Comparison of ENCODE assay signal across 29 cellular contexts in the genomic region with DNA sequence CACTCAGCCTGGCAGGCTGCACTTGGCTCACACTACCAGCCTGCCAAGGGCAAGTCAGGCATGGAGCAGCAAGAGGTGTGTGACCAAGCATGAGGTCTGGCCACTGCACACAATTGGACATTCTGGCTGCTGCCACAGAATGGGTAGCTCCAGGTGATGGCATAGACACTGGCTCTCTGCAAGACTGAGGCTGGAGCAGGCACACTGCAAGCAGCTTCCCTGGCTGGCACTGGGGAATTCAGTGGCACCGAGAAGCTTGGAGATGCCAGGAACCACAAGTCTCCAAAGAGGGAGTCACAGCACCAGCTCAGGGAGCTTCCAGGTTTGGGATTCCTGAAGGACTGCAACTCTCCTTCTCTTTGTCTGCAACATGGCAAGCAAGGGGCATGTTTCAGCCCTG. TPM values are rescaled to one million over a fixed set of nuclear protein-coding genes. Genes with fewer than 3 reads are reported as not detected.
A peak's percentile ranks its signal among the peaks of the same experiment; 100 is the strongest.
DNase-seq lines count a peak whose midpoint lies in the region; ATAC-seq, FAIRE-seq and TF ChIP-seq lines count a peak whose summit lies in the region.
"Had no signal": no experiment of that assay in that cellular context is flagged by ENCODE, and none has a peak within 500 bp of the region (broad histone marks: within the 10 kb centered on the region; RNA-seq: fewer than 3 reads in every experiment).

No MANE protein-coding gene starts in this region.

- intact Hi-C loops in cardiac septum (cut with DNase I) (no loop called here), kidney (cut with DNase I) (no loop called here), sciatic nerve (cut with DNase I) (no loop called here)

- no peak overlapping the region for H3K9ac ChIP-seq in kidney (ENCODE audit: low read length in 2 of 2)
- H3K9ac ChIP-seq: BLaER1 had no signal

- H3K4me3 ChIP-seq in right atrium auricular region (no peak overlapping the region), kidney (ENCODE audit: low read length in 2 of 2) (no peak overlapping the region)
- H3K4me3 ChIP-seq: BLaER1, GM23338, HAP-1 had no signal

- H3K4me1 ChIP-seq in right atrium auricular region (no peaks in the 10 kb centered on the region), kidney (ENCODE audit: control insufficient read depth in 1 of 2, insufficient read depth in 1 of 2, low read depth in 1 of 2, low read length in 2 of 2) (no peaks in the 10 kb centered on the region)
- H3K4me1 ChIP-seq: BLaER1, HAP-1 had no signal

- H3K36me3 ChIP-seq in right atrium auricular region (no peaks in the 10 kb centered on the region), kidney (ENCODE audit: control insufficient read depth in 1 of 2, insufficient read depth in 2 of 2, low read length in 2 of 2) (no peaks in the 10 kb centered on the region)
- H3K36me3 ChIP-seq: HAP-1 had no signal

- H3K4me3 Mint-ChIP-seq in stimulated activated memory B cell treated with anti-CD40 and anti-IgM and Interleukin-4, amounts not matched to agents 10 μg/mL and 1 μg/mL and 100 μg/mL, for 72 hours, result no peak overlapping the region
- H3K4me3 Mint-ChIP-seq: B cell; CD8-positive, alpha-beta T cell; GM23338; HFFc6 had no signal

- H3K27me3 ChIP-seq in right atrium auricular region, result no peaks in the 10 kb centered on the region
- H3K27me3 ChIP-seq: BLaER1 had no signal

- no peak overlapping the region for H3K27ac Mint-ChIP-seq in stimulated activated memory B cell treated with anti-CD40 and anti-IgM and Interleukin-4, amounts not matched to agents 10 μg/mL and 1 μg/mL and 100 μg/mL, for 72 hours
- H3K27ac Mint-ChIP-seq: B cell; CD4-positive, CD25-positive, alpha-beta regulatory T cell; CD8-positive, alpha-beta T cell; GM23338; HFFc6 had no signal

- H3K27me3 Mint-ChIP-seq in stimulated activated memory B cell treated with anti-CD40 and anti-IgM and Interleukin-4, amounts not matched to agents 10 μg/mL and 1 μg/mL and 100 μg/mL, for 72 hours, result peaks cover 19% of the 10 kb centered on the region
- H3K27me3 Mint-ChIP-seq: CD4-positive, CD25-positive, alpha-beta regulatory T cell had no signal

- no peak for FAIRE-seq in kidney (lab: Jason Lieb, UNC)
- FAIRE-seq: A204.1, D721Med, GM12891, GM18507, H54 had no signal

- peak; percentile 26 for ATAC-seq in sciatic nerve
- ATAC-seq in stimulated activated memory B cell treated with anti-CD40 and anti-IgM and Interleukin-4, amounts not matched to agents 10 μg/mL and 1 μg/mL and 100 μg/mL, for 72 hours, result peak; percentile 39
- ATAC-seq in GM19035 (IDR thresholded peaks at IDR 0.05; ENCODE audit: unreplicated experiment), result no peak
- ATAC-seq: CD8-positive, alpha-beta T cell; GM23338 had no signal

- no peaks in the 10 kb centered on the region for H3K36me3 Mint-ChIP-seq in stimulated activated memory B cell treated with anti-CD40 and anti-IgM and Interleukin-4, amounts not matched to agents 10 μg/mL and 1 μg/mL and 100 μg/mL, for 72 hours
- H3K36me3 Mint-ChIP-seq: CD4-positive, CD25-positive, alpha-beta regulatory T cell; CD8-positive, alpha-beta T cell had no signal

- no peak overlapping the region for H3K27ac ChIP-seq in right atrium auricular region
- H3K27ac ChIP-seq in kidney (ENCODE audit: low read depth in 2 of 2, low read length in 2 of 2), result no peak overlapping the region
- H3K27ac ChIP-seq: 22Rv1, BLaER1, C4-2B had no signal

- no peak for TF ChIP-seq CTCF in right atrium auricular region (IDR thresholded peaks at IDR 0.05)
- TF ChIP-seq CTCF in kidney (IDR thresholded peaks at IDR 0.05; ENCODE audit: borderline replicate concordance, extremely low read depth, insufficient read depth), result no peak

- H3K4me1 Mint-ChIP-seq in stimulated activated memory B cell treated with anti-CD40 and anti-IgM and Interleukin-4, amounts not matched to agents 10 μg/mL and 1 μg/mL and 100 μg/mL, for 72 hours, result no peaks in the 10 kb centered on the region
- H3K4me1 Mint-ChIP-seq: B cell; CD4-positive, CD25-positive, alpha-beta regulatory T cell had no signal

- no peaks in the 10 kb centered on the region for H3K9me3 ChIP-seq in right atrium auricular region
- no peaks in the 10 kb centered on the region for H3K9me3 ChIP-seq in kidney (ENCODE audit: control insufficient read depth in 1 of 2, low read length in 2 of 2)
- H3K9me3 ChIP-seq: HAP-1 had no signal

- H3K9me3 Mint-ChIP-seq in stimulated activated memory B cell treated with anti-CD40 and anti-IgM and Interleukin-4, amounts not matched to agents 10 μg/mL and 1 μg/mL and 100 μg/mL, for 72 hours, result no peaks in the 10 kb centered on the region
- H3K9me3 Mint-ChIP-seq: CD8-positive, alpha-beta T cell had no signal

- DNase-seq in cardiac septum (ENCODE audit: low spot score), result peak; percentile 56
- no peak for DNase-seq in right atrium auricular region (ENCODE audit: low spot score)
- DNase-seq in kidney, result peak; percentile 19
- no peak for DNase-seq in sciatic nerve (ENCODE audit: low spot score)
- DNase-seq in NCI-H2107 treated with DMSO at 0.1 percent for 48 hours (lab: John Stamatoyannopoulos, UW; ENCODE audit: unreplicated experiment), result no peak
- DNase-seq in COLO668 (lab: John Stamatoyannopoulos, UW; ENCODE audit: unreplicated experiment), result no peak
- DNase-seq: CD4-positive, CD25-positive, alpha-beta regulatory T cell; CD8-positive, alpha-beta T cell; DMS 273 treated with DMSO at 0.1 percent for 48 hours; DMS53; DMS79 treated with DMSO at 0.1 percent for 48 hours; GF-D8; HFFc6 had no signal

RNA-seq across cellular contexts. Expression of a gene that starts 42.0 kb away (rescaled TPM):
- total RNA-seq in cardiac septum, result 0.08 TPM
- total RNA-seq in right atrium auricular region, result under 1 TPM in 1 of 2 donors, not detected in 1; 0.08 TPM
- 1.0 TPM for total RNA-seq in kidney
- not detected for polyA plus RNA-seq in kidney (ENCODE audit: insufficient read depth, low read depth, low replicate concordance)
- total RNA-seq in sciatic nerve, result 2.1 TPM
- total RNA-seq: CD4-positive, CD25-positive, alpha-beta regulatory T cell; Daoy; G401; HFFc6 had no signal
- polyA plus RNA-seq: AG04450 had no signal

Comparison
In these comparisons a context has a peak if more than half of its experiments do, and no peak if none do; other contexts are left out.
1. DNase-seq: peak in cardiac septum (single experiment) and kidney (single experiment); none in right atrium auricular region (single experiment), sciatic nerve (single experiment), NCI-H2107 treated with DMSO at 0.1 percent for 48 hours (single experiment) and COLO668 (single experiment).